ENCODE assay signal across 8 cellular contexts in genomic region chr15:74842581-74843444, GRCh38. TPM values are rescaled to one million over a fixed set of nuclear protein-coding genes. Genes with fewer than 3 reads are reported as not detected.
DNase-seq lines count a peak whose midpoint lies in the region; ATAC-seq, FAIRE-seq and TF ChIP-seq lines count a peak whose summit lies in the region.

Gene ULK3 (minus strand): TSS chr15:74843156. CDS start chr15:74843105, 51 bp downstream.

- H3K4me2 ChIP-seq in mammary epithelial cell (ENCODE audit: insufficient read depth, low read depth, low read length), result peak within 1 kb of the TSS; percentile 99

- H3K27ac ChIP-seq in AG04450 (ENCODE audit: low read depth, low read length), result peak within 1 kb of the TSS; percentile 77
- peak within 1 kb of the TSS; percentile 49 for H3K27ac ChIP-seq in mammary epithelial cell (ENCODE audit: insufficient read depth, low read depth, low read length)
- peak within 1 kb of the TSS; percentile 49 for H3K27ac ChIP-seq in iPS-20b (ENCODE audit: low read length)
- H3K27ac ChIP-seq in small intestine (ENCODE audit: low read depth in 1 of 2, low read length in 1 of 2), result peak within 1 kb of the TSS; percentile 79 to 87

- peak within 1 kb of the TSS; percentile 98 for H2AFZ ChIP-seq in mammary epithelial cell (ENCODE audit: low read depth, low read length)

- H3K27me3 ChIP-seq in AG04450 (ENCODE audit: control insufficient read depth, insufficient read depth, low read length) (no peaks in the 10 kb centered on the region), mammary epithelial cell (ENCODE audit: insufficient read depth, low read length) (no peaks in the 10 kb centered on the region), iPS-20b (ENCODE audit: insufficient read depth, low read length) (no peaks in the 10 kb centered on the region), small intestine (ENCODE audit: control insufficient read depth in 2 of 2, insufficient read depth in 2 of 2, low read length in 2 of 2) (no peaks in the 10 kb centered on the region)

- H4K20me1 ChIP-seq in mammary epithelial cell (ENCODE audit: insufficient read depth, low read length), result no peaks in the 10 kb centered on the region

- TF ChIP-seq CTCF in AG04450 (IDR thresholded peaks at IDR 0.05; ENCODE audit: low read depth, low read length) (peak; percentile 48), WI38 (IDR thresholded peaks at IDR 0.05; ENCODE audit: low read depth, low read length) (peak; percentile 52), mammary epithelial cell (conservative IDR thresholded peaks at IDR 0.05 in 1 of 2, IDR thresholded peaks at IDR 0.05 in 1 of 2; ENCODE audit: extremely low read depth in 1 of 2, insufficient read depth in 1 of 2, low read depth in 1 of 2, low read length in 2 of 2) (peak; percentile 39 to 56)

- H3K4me3 ChIP-seq in AG04450 (ENCODE audit: low read depth, low read length) (peak within 1 kb of the TSS; percentile 79), WI38 (ENCODE audit: low read depth, low read length) (peak within 1 kb of the TSS; percentile 81), mammary epithelial cell (replicated peaks in 1 of 3; ENCODE audit: insufficient read depth in 1 of 3, low read depth in 2 of 3, low read length in 3 of 3) (peak within 1 kb of the TSS; percentile 78 to 98 (median 89)), iPS-20b (ENCODE audit: low read length) (peak within 1 kb of the TSS; percentile 83), small intestine (ENCODE audit: low read depth in 1 of 2, low read length in 2 of 2) (peak within 1 kb of the TSS; percentile 71 to 82)

- H3K9me3 ChIP-seq in AG04450 (ENCODE audit: control insufficient read depth, insufficient read depth, low read length) (no peaks in the 10 kb centered on the region), mammary epithelial cell (replicated peaks; ENCODE audit: insufficient read depth, low read length) (no peaks in the 10 kb centered on the region), iPS-20b (ENCODE audit: insufficient read depth, low read depth, low read length) (no peaks in the 10 kb centered on the region), small intestine (ENCODE audit: control insufficient read depth, low read depth) (no peaks in the 10 kb centered on the region)

- dilution Hi-C loops in mammary epithelial cell (cut with HindIII; ENCODE audit: low sequenced_read_pairs), result no loop called here

- peaks cover 6% of the 10 kb centered on the region for H3K36me3 ChIP-seq in mammary epithelial cell (ENCODE audit: insufficient read depth, low read length)
- H3K36me3 ChIP-seq in iPS-20b (ENCODE audit: insufficient read depth, low read depth, low read length), result peaks cover 17% of the 10 kb centered on the region; the same call in 1 of the 2 replicates
- H3K36me3 ChIP-seq in small intestine (ENCODE audit: control insufficient read depth in 2 of 2, insufficient read depth in 2 of 2, low read length in 2 of 2), result peaks cover 8 to 11% of the 10 kb centered on the region in 2 donors

- peak; percentile 47 for DNase-seq in AG04450 (ENCODE audit: low read depth, low spot score)
- peak; percentile 91 for DNase-seq in NCI-H2227 (lab: John Stamatoyannopoulos, UW; ENCODE audit: unreplicated experiment)
- peak; percentile 82 for DNase-seq in mammary epithelial cell
- peak; percentile 93 for DNase-seq in small intestine

- in situ Hi-C loops in mammary epithelial cell (cut with MboI; ENCODE audit: low sequenced_read_pairs in 2 of 2), result no loop called here

- H3K4me1 ChIP-seq in mammary epithelial cell (ENCODE audit: insufficient read depth, low read length) (peaks cover 8% of the 10 kb centered on the region), iPS-20b (ENCODE audit: insufficient read depth, low read length) (peaks cover 3% of the 10 kb centered on the region; the same call in 1 of the 2 replicates), small intestine (ENCODE audit: control insufficient read depth in 2 of 2, insufficient read depth in 1 of 2, low read depth in 1 of 2, low read length in 1 of 2) (peaks cover 2 to 4% of the 10 kb centered on the region in 2 donors)

- intact Hi-C loops in mammary epithelial cell (cut with micrococcal nuclease), result loop anchor here (1.0 to 2.0 kb wide), 4 partner anchors 26 to 70 kb away; partner anchors contain the start of gene SCAMP2

- H3K9ac ChIP-seq in mammary epithelial cell (ENCODE audit: insufficient read depth, low read length) (peak within 1 kb of the TSS; percentile 72), iPS-20b (ENCODE audit: low read depth, low read length) (peak within 1 kb of the TSS; percentile 94)

- peak; percentile 84 for ATAC-seq in GM18909 (IDR thresholded peaks at IDR 0.05; ENCODE audit: poor library complexity, unreplicated experiment)
- ATAC-seq in HG03159 (IDR thresholded peaks at IDR 0.05; ENCODE audit: unreplicated experiment), result peak; percentile 77

- no TSS peak for BruUV-seq in mammary epithelial cell (replicated peaks; lab: Mats Ljungman, UMichigan)

- CTCF ChIA-PET in AG04450 (lab: Charles Lee) (interaction anchor here (0.5 to 2.7 kb wide), 6 partner anchors 12 to 211 kb away, joined by 3 to 13 read pairs (median 3); no protein-coding TSS in a partner anchor), mammary epithelial cell (lab: Charles Lee; ENCODE audit: low non-redundant PET) (interaction anchor here (0.6 kb wide), 3 partner anchors 25 to 107 kb away, joined by 3 to 8 read pairs (median 3); partner anchors contain the start of gene FAM219B)

- 1% methylated on average over 18 of the region's 84 CpGs for WGBS in mammary epithelial cell (ENCODE audit: low coverage, missing lambda C conversion rate)
- WGBS in small intestine, 3 donors, result 0 to 1% (median 1%) methylated on average over 63 to 84 of the region's 84 CpGs

- H3K79me2 ChIP-seq in mammary epithelial cell (ENCODE audit: insufficient read depth, low read length), result no peaks in the 10 kb centered on the region

- POLR2A ChIA-PET in AG04450 (lab: Yijun Ruan, JAX), result no interaction called here

- no peak for FAIRE-seq in small intestine (lab: Jason Lieb, UNC)

RNA-seq across cellular contexts. Expression of gene ULK3, which starts in this region (rescaled TPM):
- polyA plus RNA-seq in AG04450 (2011; rRNA removed) (14.2 and 18.6 TPM in 2 replicates), mammary epithelial cell (17.8 TPM), small intestine (100 to 1,000 TPM in 1 of 3 donors, 10 to 100 TPM in 2; 38.2 to 111 (median 71.1) TPM)
- polyA minus RNA-seq in AG04450 (2011; rRNA and poly(A)+ RNA removed), result 14.3 and 15.2 TPM in 2 replicates
- 10 to 100 TPM; 20.0 to 26.3 TPM for total RNA-seq in mammary epithelial cell
- polyA minus RNA-seq in mammary epithelial cell, result 22.1 TPM

Comparison
In these comparisons a context has a peak if more than half of its experiments do, and no peak if none do; other contexts are left out.
1. Peak in every context shown above with its lines: DNase-seq, ATAC-seq, H3K4me3 ChIP-seq and H3K27ac ChIP-seq.